14 cellular contexts compared by ENCODE assay signal in genomic region chr4:8263397-8263796, GRCh38. TPM values are rescaled to one million over a fixed set of nuclear protein-coding genes. Genes with fewer than 3 reads are reported as not detected.
A peak's percentile ranks its signal among the peaks of the same experiment; 100 is the strongest.
DNase-seq lines count a peak whose midpoint lies in the region; ATAC-seq, FAIRE-seq and TF ChIP-seq lines count a peak whose summit lies in the region.
"Had no signal": no experiment of that assay in that cellular context is flagged by ENCODE, and none has a peak within 500 bp of the region (broad histone marks: within the 10 kb centered on the region; RNA-seq: fewer than 3 reads in every experiment).

No MANE protein-coding gene starts in this region.

- CTCF ChIA-PET in H1 (lab: Charles Lee; ENCODE audit: partially characterized antibody): interaction anchor here (4.7 kb wide), 1 partner anchor 139 kb away, joined by 48 read pairs; no protein-coding TSS in a partner anchor

- no peaks in the 10 kb centered on the region for H3K79me2 ChIP-seq in H1 (ENCODE audit: control insufficient read depth in 1 of 2, insufficient read depth in 2 of 2, low read length in 2 of 2)

- no peak overlapping the region for H4K8ac ChIP-seq in H1 (ENCODE audit: extremely low read depth, insufficient read depth, low read length)
- no peak overlapping the region for H4K8ac ChIP-seq in neuronal stem cell (ENCODE audit: low read depth, low read length)

- H3K79me1 ChIP-seq in H1 (ENCODE audit: low read depth, low read length) (no peaks in the 10 kb centered on the region), neuronal stem cell (ENCODE audit: low read depth, low read length) (no peaks in the 10 kb centered on the region)

- H3K4me1 ChIP-seq in BLaER1 treated with 17β-estradiol and CSF1 and Interleukin-3, amounts not matched to agents 10 nM and 100 nM: peaks cover 43 to 99% (median 94%) of the 10 kb centered on the region in 10 experiments
- H3K4me1 ChIP-seq in NT2/D1 (ENCODE audit: insufficient read depth, insufficient read length) (peaks cover 33% of the 10 kb centered on the region), H1 (replicated peaks in 1 of 4; ENCODE audit: control insufficient read depth in 3 of 4, insufficient read depth in 4 of 4, low read length in 3 of 4) (peaks cover 0 to 8% (median 4%) of the 10 kb centered on the region in 4 experiments; a peak in 4 of 7 replicates), neuronal stem cell (ENCODE audit: control insufficient read depth in 2 of 2, insufficient read depth in 1 of 2, low read depth in 1 of 2, low read length in 2 of 2) (peaks cover 6 to 7% of the 10 kb centered on the region in 2 donors), aorta (ENCODE audit: control insufficient read depth in 1 of 2, insufficient read depth in 2 of 2, low read length in 2 of 2) (no peaks in the 10 kb centered on the region)

- TF ChIP-seq POLR2A in H1 (IDR thresholded peaks at IDR 0.05; ENCODE audit: control extremely low read depth in 1 of 2, low read depth in 2 of 2, low read length in 2 of 2): no peak

- peaks cover 0 to 8% (median 0%) of the 10 kb centered on the region in 11 experiments; a peak in 3 of 22 replicates for H3K27me3 ChIP-seq in BLaER1 treated with 17β-estradiol and CSF1 and Interleukin-3, amounts not matched to agents 10 nM and 100 nM
- H3K27me3 ChIP-seq in NT2/D1 (ENCODE audit: insufficient read depth, insufficient read length): no peaks in the 10 kb centered on the region
- no peaks in the 10 kb centered on the region for H3K27me3 ChIP-seq in H1 (replicated peaks in 1 of 4; ENCODE audit: control insufficient read depth in 3 of 4, extremely low read depth in 1 of 4, insufficient read depth in 3 of 4, low read length in 3 of 4)
- H3K27me3 ChIP-seq in neuronal stem cell (ENCODE audit: control insufficient read depth in 3 of 3, insufficient read depth in 3 of 3, low read depth in 1 of 3, low read length in 3 of 3): peaks cover 0 to 46% (median 0%) of the 10 kb centered on the region in 3 experiments
- H3K27me3 ChIP-seq in aorta (ENCODE audit: control insufficient read depth in 1 of 2, insufficient read depth in 2 of 2, low read length in 1 of 2): no peaks in the 10 kb centered on the region

- no peaks in the 10 kb centered on the region for H3K9me3 ChIP-seq in BLaER1 treated with 17β-estradiol and CSF1 and Interleukin-3, amounts not matched to agents 10 nM and 100 nM (replicated peaks in 1 of 11)
- H3K9me3 ChIP-seq in NT2/D1 (ENCODE audit: insufficient read depth, low read length) (no peaks in the 10 kb centered on the region), H1 (ENCODE audit: insufficient read depth in 2 of 2, low read depth in 1 of 2, low read length in 1 of 2) (no peaks in the 10 kb centered on the region), neuronal stem cell (replicated peaks in 1 of 2; ENCODE audit: control insufficient read depth in 2 of 2, insufficient read depth in 1 of 2, low read depth in 1 of 2, low read length in 2 of 2) (no peaks in the 10 kb centered on the region), aorta (ENCODE audit: control insufficient read depth, low read length) (no peaks in the 10 kb centered on the region)

- no peak overlapping the region for H3K23ac ChIP-seq in H1 (ENCODE audit: insufficient read length)
- H3K23ac ChIP-seq in neuronal stem cell (ENCODE audit: low read depth, low read length, poor library complexity): peak overlapping the region; percentile 10

- H2AFZ ChIP-seq in H1 (ENCODE audit: low read length) (no peak overlapping the region), neuronal stem cell (ENCODE audit: low read length) (no peak overlapping the region)

- no peak for DNase-seq in NT2/D1 (ENCODE audit: low read depth, low spot score)
- DNase-seq in H1 (ENCODE audit: low read depth in 1 of 2, low spot score in 2 of 2): no peak
- no peak for DNase-seq in neuronal stem cell (ENCODE audit: low spot score)
- DNase-seq in NCI-H2227 treated with DMSO at 0.1 percent for 48 hours (lab: John Stamatoyannopoulos, UW): no peak
- DNase-seq in aorta: no peak
- DNase-seq in Ammon's horn (ENCODE audit: low spot score): no peak
- DNase-seq: C1 segment of cervical spinal cord; Calu3; CD4-positive, alpha-beta T cell; DMS 273 treated with DMSO at 0.1 percent for 48 hours had no signal

- no peak overlapping the region for H3K56ac ChIP-seq in H1 (replicated peaks; ENCODE audit: insufficient read length, low read depth, low read length)

- ATAC-seq in aorta (ENCODE audit: low FRiP score): no peak
- ATAC-seq: HCT116 had no signal

- TF ChIP-seq RAD21 in H1 (IDR thresholded peaks at IDR 0.05 in 1 of 2, conservative IDR thresholded peaks at IDR 0.05 in 1 of 2; ENCODE audit: low read depth in 2 of 2, low read length in 2 of 2): no peak

- H3K14ac ChIP-seq in H1 (ENCODE audit: insufficient read length) (no peak overlapping the region), neuronal stem cell (ENCODE audit: low read length) (no peak overlapping the region)

- H3K18ac ChIP-seq in H1 (ENCODE audit: extremely low read depth, low read length) (no peak overlapping the region), neuronal stem cell (ENCODE audit: low read length) (peak overlapping the region; percentile 70)

- H2BK15ac ChIP-seq in H1 (ENCODE audit: low read length) (no peak overlapping the region), neuronal stem cell (ENCODE audit: low read length) (no peak overlapping the region)

- no peaks in the 10 kb centered on the region for H3K36me3 ChIP-seq in BLaER1 treated with 17β-estradiol and CSF1 and Interleukin-3, amounts not matched to agents 10 nM and 100 nM
- H3K36me3 ChIP-seq in NT2/D1 (ENCODE audit: insufficient read depth, insufficient read length, low read length): no peaks in the 10 kb centered on the region
- H3K36me3 ChIP-seq in H1 (ENCODE audit: control insufficient read depth in 2 of 4, insufficient read depth in 4 of 4, low read length in 3 of 4): no peaks in the 10 kb centered on the region
- no peaks in the 10 kb centered on the region for H3K36me3 ChIP-seq in neuronal stem cell (replicated peaks in 1 of 2; ENCODE audit: control insufficient read depth in 2 of 2, insufficient read depth in 2 of 2, low read length in 2 of 2)
- no peaks in the 10 kb centered on the region for H3K36me3 ChIP-seq in aorta (ENCODE audit: control insufficient read depth in 1 of 2, insufficient read depth in 2 of 2, low read length in 1 of 2)

- POLR2A ChIA-PET in H1 (lab: Charles Lee; ENCODE audit: partially characterized antibody): no interaction called here

- WGBS in H1 (ENCODE audit: extremely low coverage in 1 of 2, insufficient coverage in 1 of 2, insufficient read length in 1 of 2, insufficient replicate concordance in 2 of 2, low coverage in 1 of 2, low lambda C conversion rate in 2 of 2, missing lambda C conversion rate in 1 of 2), 2 experiments: 87% methylated on average over 10 of the region's 10 CpGs; no CpG with 5 or more reads in 1 of the 2 experiments
- WGBS in neuronal stem cell (ENCODE audit: extremely low coverage in 2 of 2, insufficient read length in 2 of 2, insufficient replicate concordance in 1 of 2), 2 donors: no CpG with 5 or more reads among the region's 10 CpGs
- WGBS in aorta, 2 donors: 93 to 94% methylated on average over 10 of the region's 10 CpGs

- H2BK120ac ChIP-seq in H1 (replicated peaks; ENCODE audit: low read depth, low read length) (no peak overlapping the region), neuronal stem cell (ENCODE audit: low read depth, low read length) (no peak overlapping the region)

- no peak for FAIRE-seq in H1 (lab: Jason Lieb, UNC)
- FAIRE-seq: H54 had no signal

- H2BK5ac ChIP-seq in H1 (ENCODE audit: low read depth, low read length): no peak overlapping the region
- no peak overlapping the region for H2BK5ac ChIP-seq in neuronal stem cell (ENCODE audit: low read length)

- H3K4me2 ChIP-seq in BLaER1 treated with 17β-estradiol and CSF1 and Interleukin-3, amounts not matched to agents 10 nM and 100 nM: peak overlapping the region in 9 of 11 experiments; percentile 26 to 92 (median 86); a peak in 17 of 22 replicates
- H3K4me2 ChIP-seq in H1 (ENCODE audit: insufficient read depth in 1 of 2, low read depth in 2 of 2, low read length in 2 of 2) (no peak overlapping the region), neuronal stem cell (ENCODE audit: insufficient read depth, low read length, poor library complexity, severe bottlenecking) (no peak overlapping the region)

- H2AK5ac ChIP-seq in H1 (ENCODE audit: low read depth, low read length) (no peak overlapping the region), neuronal stem cell (ENCODE audit: low read depth, low read length) (no peak overlapping the region)

- no peak overlapping the region for H4K91ac ChIP-seq in H1 (replicated peaks; ENCODE audit: insufficient read length, low read length)
- no peak overlapping the region for H4K91ac ChIP-seq in neuronal stem cell (ENCODE audit: low read depth, low read length, poor library complexity)

- H3K23me2 ChIP-seq in H1 (ENCODE audit: low read depth, low read length): no peaks in the 10 kb centered on the region

- H3K27ac ChIP-seq in BLaER1 treated with 17β-estradiol and CSF1 and Interleukin-3, amounts not matched to agents 10 nM and 100 nM: no peak overlapping the region
- H3K27ac ChIP-seq in H1 (ENCODE audit: low read depth, low read length) (no peak overlapping the region), neuronal stem cell (replicated peaks; ENCODE audit: low read length) (no peak overlapping the region), aorta (ENCODE audit: low read depth in 1 of 2, low read length in 2 of 2) (no peak overlapping the region)

- no peak overlapping the region for H3K4me3 ChIP-seq in BLaER1 treated with 17β-estradiol and CSF1 and Interleukin-3, amounts not matched to agents 10 nM and 100 nM
- no peak overlapping the region for H3K4me3 ChIP-seq in NT2/D1 (ENCODE audit: insufficient read length, low read depth)
- no peak overlapping the region for H3K4me3 ChIP-seq in H1 (ENCODE audit: extremely low read depth in 1 of 4, insufficient read depth in 2 of 4, low read depth in 3 of 4, low read length in 4 of 4)
- no peak overlapping the region for H3K4me3 ChIP-seq in neuronal stem cell (ENCODE audit: low read length in 2 of 2)
- H3K4me3 ChIP-seq in aorta (ENCODE audit: low read length in 2 of 2): no peak overlapping the region

- peaks cover 0 to 7% (median 0%) of the 10 kb centered on the region in 11 experiments; a peak in 2 of 22 replicates for H4K20me1 ChIP-seq in BLaER1 treated with 17β-estradiol and CSF1 and Interleukin-3, amounts not matched to agents 10 nM and 100 nM
- H4K20me1 ChIP-seq in H1 (replicated peaks in 1 of 2; ENCODE audit: control insufficient read depth in 1 of 2, insufficient read depth in 2 of 2, low read length in 2 of 2): peaks cover 0 to 1% of the 10 kb centered on the region in 2 experiments

- no peak overlapping the region for H2BK20ac ChIP-seq in H1 (ENCODE audit: low read length)

- TF ChIP-seq EP300 in H1 (IDR thresholded peaks at IDR 0.05; ENCODE audit: borderline replicate concordance in 1 of 2, low read depth in 2 of 2, low read length in 2 of 2): no peak

- H3K9ac ChIP-seq in BLaER1 treated with 17β-estradiol and CSF1 and Interleukin-3, amounts not matched to agents 10 nM and 100 nM: no peak overlapping the region
- H3K9ac ChIP-seq in NT2/D1 (ENCODE audit: insufficient read length, low read depth) (peak overlapping the region; percentile 29), H1 (replicated peaks in 1 of 4; ENCODE audit: extremely low read depth in 1 of 4, low read depth in 3 of 4, low read length in 3 of 4) (no peak overlapping the region), neuronal stem cell (ENCODE audit: low read depth, low read length, poor library complexity) (no peak overlapping the region)

- intact Hi-C loops in aorta (cut with DNase I): loop anchor here in 1 of 2 donors (10.0 kb wide), 1 partner anchor 71 kb away; no protein-coding TSS in a partner anchor

- no peak overlapping the region for H4K5ac ChIP-seq in H1 (ENCODE audit: insufficient read length, low read depth, low read length)

- peak overlapping the region; percentile 44; the same call in 1 of the 2 replicates for H2BK12ac ChIP-seq in H1 (ENCODE audit: low read depth, low read length)
- no peak overlapping the region for H2BK12ac ChIP-seq in neuronal stem cell (ENCODE audit: low read length)

- TF ChIP-seq CTCF in H1 (IDR thresholded peaks at IDR 0.05; ENCODE audit: control extremely low read depth in 1 of 3, insufficient read depth in 1 of 3, low read depth in 1 of 3, low read length in 3 of 3): no peak

- H3K4ac ChIP-seq in H1 (replicated peaks; ENCODE audit: insufficient read length, low read depth, low read length) (no peak overlapping the region), neuronal stem cell (ENCODE audit: low read length) (no peak overlapping the region)

RNA-seq across cellular contexts. Expression of gene HTRA3, which starts 6.2 kb away (rescaled TPM):
- total RNA-seq in H1 (2021; fragmentation: NEBNext Ultra II Directional; extraction: Animal tissue kit (Norgen Biotek cat#: 25700)): 2.9 and 3.2 TPM in 2 replicates
- polyA plus RNA-seq in H1 (2011; rRNA removed) (4.5 and 5.8 TPM in 2 replicates), aorta (1 to 10 TPM; 1.1 to 5.2 TPM)
- polyA plus RNA-seq in H1 (2011; cell fraction: cytosol; rRNA removed): 3.3 TPM
- 3.1 TPM for polyA plus RNA-seq in H1 (2011; cell fraction: nucleus; rRNA removed)
- 2.8 to 5.6 TPM (median 4.0 TPM) in 4 replicates for polyA plus RNA-seq in H1 (2012, experiment 1 of 2)
- 3.3 TPM for polyA plus RNA-seq in H1 (2012, experiment 2 of 2)
- 3.4 TPM for polyA plus RNA-seq in H1 (2013, experiment 1 of 2)
- 3.3 TPM for polyA plus RNA-seq in H1 (2013, experiment 2 of 2)
- 1.1 and 1.2 TPM in 2 replicates for polyA minus RNA-seq in H1 (2011; rRNA and poly(A)+ RNA removed)
- polyA minus RNA-seq in H1 (2011; cell fraction: cytosol; rRNA and poly(A)+ RNA removed): 1.2 TPM
- 1.3 TPM for polyA minus RNA-seq in H1 (2011; cell fraction: nucleus; rRNA and poly(A)+ RNA removed)
- polyA plus RNA-seq in neuronal stem cell (2013, experiment 1 of 2): 2.9 TPM
- 2.8 TPM for polyA plus RNA-seq in neuronal stem cell (2013, experiment 2 of 2)
- total RNA-seq in aorta: 100 to 1,000 TPM in 1 of 2 donors, 10 to 100 TPM in 1; 31.8 to 129 TPM
- total RNA-seq: Calu3; CD4-positive, alpha-beta T cell; HT-29 had no signal

Comparison
In these comparisons a context has a peak if more than half of its experiments do, and no peak if none do; other contexts are left out.
1. H3K4me2 ChIP-seq: peak in BLaER1 treated with 17β-estradiol and CSF1 and Interleukin-3, amounts not matched to agents 10 nM and 100 nM (9 of 11); none in H1 (0 of 2) and neuronal stem cell (single experiment).